13 cellular contexts compared by ENCODE assay signal in the genomic region with DNA sequence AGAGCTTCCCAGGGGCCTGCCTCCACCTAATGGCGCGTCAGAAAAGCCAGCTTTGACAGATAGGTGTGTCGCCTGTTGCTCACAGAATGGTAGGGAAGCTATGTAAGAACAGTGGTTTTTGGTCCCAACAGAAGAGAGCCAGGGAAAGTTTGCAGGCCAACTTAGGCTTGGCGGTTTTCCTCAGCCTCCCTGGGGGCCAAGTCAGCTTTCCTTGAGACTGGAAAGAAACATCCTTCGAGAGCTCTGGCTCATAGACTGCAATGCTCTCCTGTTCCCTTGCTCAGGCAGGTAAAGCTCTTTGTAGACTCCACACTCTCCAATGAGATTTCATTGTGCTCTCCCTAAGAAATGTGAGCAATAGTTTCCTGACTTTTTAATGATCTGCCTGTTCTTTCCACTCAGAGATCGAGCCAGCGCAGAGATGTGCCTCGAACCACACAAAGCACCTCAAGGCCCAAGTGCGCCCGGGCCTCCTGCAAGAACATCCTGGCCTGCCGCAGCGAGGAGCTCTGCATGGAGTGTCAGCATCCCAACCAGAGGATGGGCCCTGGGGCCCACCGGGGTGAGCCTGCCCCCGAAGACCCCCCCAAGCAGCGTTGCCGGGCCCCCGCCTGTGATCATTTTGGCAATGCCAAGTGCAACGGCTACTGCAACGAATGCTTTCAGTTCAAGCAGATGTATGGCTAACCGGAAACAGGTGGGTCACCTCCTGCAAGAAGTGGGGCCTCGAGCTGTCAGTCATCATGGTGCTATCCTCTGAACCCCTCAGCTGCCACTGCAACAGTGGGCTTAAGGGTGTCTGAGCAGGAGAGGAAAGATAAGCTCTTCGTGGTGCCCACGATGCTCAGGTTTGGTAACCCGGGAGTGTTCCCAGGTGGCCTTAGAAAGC. TPM values are rescaled to one million over a fixed set of nuclear protein-coding genes. Genes with fewer than 3 reads are reported as not detected.
DNase-seq lines count a peak whose midpoint lies in the region; ATAC-seq and TF ChIP-seq lines count a peak whose summit lies in the region.
"Had no signal": no experiment of that assay in that cellular context is flagged by ENCODE, and none has a peak within 500 bp of the region (broad histone marks: within the 10 kb centered on the region; RNA-seq: fewer than 3 reads in every experiment).

No MANE protein-coding gene starts in this region.

- H3K36me3 Mint-ChIP-seq in MCF 10A (ENCODE audit: insufficient read depth, unreplicated experiment): peaks cover 100% of the 10 kb centered on the region
- H3K36me3 Mint-ChIP-seq in activated T-helper 17 cell treated with anti-CD3 and anti-CD28 coated beads, Interleukin-2, amount 50 U/mL, for 72 hours (ENCODE audit: low read depth): peaks cover 93% of the 10 kb centered on the region
- H3K36me3 Mint-ChIP-seq in immature natural killer cell: peaks cover 31 to 63% (median 50%) of the 10 kb centered on the region in 3 donors

- H3K4me3 Mint-ChIP-seq in MCF 10A (ENCODE audit: unreplicated experiment) (no peak overlapping the region), immature natural killer cell (no peak overlapping the region)
- peak overlapping the region; percentile 95 for H3K4me3 Mint-ChIP-seq in activated T-helper 17 cell treated with anti-CD3 and anti-CD28 coated beads, Interleukin-2, amount 50 U/mL, for 72 hours

- peaks cover 7% of the 10 kb centered on the region for H3K36me3 ChIP-seq in breast epithelium
- peaks cover 69% of the 10 kb centered on the region for H3K36me3 ChIP-seq in thymus (ENCODE audit: control insufficient read depth, insufficient read depth)
- H3K36me3 ChIP-seq in uterus: no peaks in the 10 kb centered on the region

- H3K27ac ChIP-seq in breast epithelium: peak overlapping the region; percentile 19 to 21
- peak overlapping the region; percentile 54 for H3K27ac ChIP-seq in thymus (ENCODE audit: low read depth)
- H3K27ac ChIP-seq in uterus: no peak overlapping the region
- H3K27ac ChIP-seq: vagina had no signal

- H3K27me3 Mint-ChIP-seq in MCF 10A (ENCODE audit: insufficient read depth, unreplicated experiment) (no peaks in the 10 kb centered on the region), immature natural killer cell (ENCODE audit: low read depth in 3 of 3) (peaks cover 43 to 68% (median 53%) of the 10 kb centered on the region in 3 donors)
- H3K27me3 Mint-ChIP-seq in activated T-helper 17 cell treated with anti-CD3 and anti-CD28 coated beads, Interleukin-2, amount 50 U/mL, for 72 hours: no peaks in the 10 kb centered on the region

- POLR2A ChIA-PET in MCF 10A (lab: Yijun Ruan, JAX): interaction anchor here (0.6 to 1.8 kb wide), 5 partner anchors 10 to 225 kb away, joined by 3 to 6 read pairs (median 3); no protein-coding TSS in a partner anchor

- ATAC-seq in activated T-helper 17 cell treated with anti-CD3 and anti-CD28 coated beads, Interleukin-2, amount 50 U/mL, for 72 hours (replicated peaks): peak; percentile 2
- no peak for ATAC-seq in HG03025 (IDR thresholded peaks at IDR 0.05; ENCODE audit: low FRiP score, unreplicated experiment)

- WGBS in thymus: 68% methylated on average over 24 of the region's 24 CpGs

- DNase-seq in breast epithelium (ENCODE audit: low spot score in 2 of 2) (no peak), MCF 10A (ENCODE audit: unreplicated experiment) (no peak), immature natural killer cell (peak; percentile 15 to 28 (median 23)), uterus (no peak), KG1 (lab: John Stamatoyannopoulos, UW) (no peak)
- DNase-seq: EL, GM23248, head of caudate nucleus, MV-4-11 had no signal

- no peak overlapping the region for H3K27ac Mint-ChIP-seq in MCF 10A (ENCODE audit: low read depth, unreplicated experiment)
- H3K27ac Mint-ChIP-seq in activated T-helper 17 cell treated with anti-CD3 and anti-CD28 coated beads, Interleukin-2, amount 50 U/mL, for 72 hours: peak overlapping the region; percentile 84
- peak overlapping the region in 5 of 6 donors; percentile 40 to 88 (median 51) for H3K27ac Mint-ChIP-seq in immature natural killer cell

- no peaks in the 10 kb centered on the region for H3K27me3 ChIP-seq in breast epithelium
- no peaks in the 10 kb centered on the region for H3K27me3 ChIP-seq in thymus (ENCODE audit: control insufficient read depth, insufficient read depth)
- no peaks in the 10 kb centered on the region for H3K27me3 ChIP-seq in uterus
- H3K27me3 ChIP-seq: vagina had no signal

- no TSS peak for BruUV-seq in MCF 10A (replicated peaks; lab: Mats Ljungman, UMichigan)

- no peak for TF ChIP-seq CTCF in breast epithelium (IDR thresholded peaks at IDR 0.05)
- no peak for TF ChIP-seq CTCF in MCF 10A (IDR thresholded peaks at IDR 0.05; ENCODE audit: unreplicated experiment)
- TF ChIP-seq CTCF in uterus (IDR thresholded peaks at IDR 0.05): no peak

- no peak overlapping the region for H3K4me3 ChIP-seq in breast epithelium
- no peak overlapping the region for H3K4me3 ChIP-seq in thymus (ENCODE audit: low read length)
- H3K4me3 ChIP-seq in uterus: no peak overlapping the region
- H3K4me3 ChIP-seq: GM23248, vagina had no signal

- H3K9me3 ChIP-seq in breast epithelium: no peaks in the 10 kb centered on the region
- H3K9me3 ChIP-seq in thymus (ENCODE audit: control insufficient read depth): no peaks in the 10 kb centered on the region
- no peaks in the 10 kb centered on the region for H3K9me3 ChIP-seq in uterus
- H3K9me3 ChIP-seq: vagina had no signal

- no peaks in the 10 kb centered on the region for H3K4me1 ChIP-seq in breast epithelium
- peaks cover 14% of the 10 kb centered on the region for H3K4me1 ChIP-seq in thymus (ENCODE audit: control insufficient read depth, insufficient read depth, low read length)
- H3K4me1 ChIP-seq in uterus: no peaks in the 10 kb centered on the region
- H3K4me1 ChIP-seq: vagina had no signal

- CTCF ChIA-PET in MCF 10A (lab: Yijun Ruan, JAX): interaction anchor here (0.7 to 1.2 kb wide), 7 partner anchors 10 to 81 kb away, joined by 3 read pairs; no protein-coding TSS in a partner anchor

- intact Hi-C loops in breast epithelium (cut with DNase I; ENCODE audit: low total_unique reads): no loop called here
- intact Hi-C loops in MCF 10A (cut with micrococcal nuclease): no loop called here
- intact Hi-C loops in uterus (cut with DNase I; ENCODE audit: low total_unique reads): no loop called here

- H3K4me1 Mint-ChIP-seq in MCF 10A (ENCODE audit: insufficient read depth, unreplicated experiment): no peaks in the 10 kb centered on the region
- H3K4me1 Mint-ChIP-seq in activated T-helper 17 cell treated with anti-CD3 and anti-CD28 coated beads, Interleukin-2, amount 50 U/mL, for 72 hours: peaks cover 22% of the 10 kb centered on the region
- H3K4me1 Mint-ChIP-seq in immature natural killer cell: peaks cover 18 to 56% of the 10 kb centered on the region in 2 donors

- H3K9me3 Mint-ChIP-seq in MCF 10A (ENCODE audit: unreplicated experiment) (no peaks in the 10 kb centered on the region), immature natural killer cell (no peaks in the 10 kb centered on the region)
- H3K9me3 Mint-ChIP-seq in activated T-helper 17 cell treated with anti-CD3 and anti-CD28 coated beads, Interleukin-2, amount 50 U/mL, for 72 hours: no peaks in the 10 kb centered on the region

- TF ChIP-seq POLR2A in breast epithelium (IDR thresholded peaks at IDR 0.05): no peak
- TF ChIP-seq POLR2A in uterus (IDR thresholded peaks at IDR 0.05): no peak

RNA-seq across cellular contexts. Expression of gene TNFAIP3, which starts 13.8 kb away (rescaled TPM):
- total RNA-seq in breast epithelium (10 to 100 TPM; 21.3 to 50.5 (median 25.9) TPM), MCF 10A (2022) (38.2 and 52.8 TPM in 2 replicates), uterus (10 to 100 TPM; 14.4 to 36.2 (median 19.6) TPM)
- 100 to 1,000 TPM; 254 to 663 TPM for total RNA-seq in activated T-helper 17 cell treated with anti-CD3 and anti-CD28 coated beads, Interleukin-2, amount 50 U/mL, for 72 hours
- polyA plus RNA-seq in immature natural killer cell (100 to 1,000 TPM in 2 of 3 donors, 10 to 100 TPM in 1; 55.8 to 118 (median 117) TPM), thymus (85.8 TPM)

Comparison
In these comparisons a context has a peak if more than half of its experiments do, and no peak if none do; other contexts are left out.
1. DNase-seq: peak in immature natural killer cell (3 of 3); none in breast epithelium (0 of 2), MCF 10A (single experiment), uterus (0 of 2) and KG1 (single experiment).
2. H3K27ac ChIP-seq: peak in breast epithelium (2 of 2) and thymus (single experiment); none in uterus (0 of 2).